3 cellular contexts compared by ENCODE assay signal in the genomic region with DNA sequence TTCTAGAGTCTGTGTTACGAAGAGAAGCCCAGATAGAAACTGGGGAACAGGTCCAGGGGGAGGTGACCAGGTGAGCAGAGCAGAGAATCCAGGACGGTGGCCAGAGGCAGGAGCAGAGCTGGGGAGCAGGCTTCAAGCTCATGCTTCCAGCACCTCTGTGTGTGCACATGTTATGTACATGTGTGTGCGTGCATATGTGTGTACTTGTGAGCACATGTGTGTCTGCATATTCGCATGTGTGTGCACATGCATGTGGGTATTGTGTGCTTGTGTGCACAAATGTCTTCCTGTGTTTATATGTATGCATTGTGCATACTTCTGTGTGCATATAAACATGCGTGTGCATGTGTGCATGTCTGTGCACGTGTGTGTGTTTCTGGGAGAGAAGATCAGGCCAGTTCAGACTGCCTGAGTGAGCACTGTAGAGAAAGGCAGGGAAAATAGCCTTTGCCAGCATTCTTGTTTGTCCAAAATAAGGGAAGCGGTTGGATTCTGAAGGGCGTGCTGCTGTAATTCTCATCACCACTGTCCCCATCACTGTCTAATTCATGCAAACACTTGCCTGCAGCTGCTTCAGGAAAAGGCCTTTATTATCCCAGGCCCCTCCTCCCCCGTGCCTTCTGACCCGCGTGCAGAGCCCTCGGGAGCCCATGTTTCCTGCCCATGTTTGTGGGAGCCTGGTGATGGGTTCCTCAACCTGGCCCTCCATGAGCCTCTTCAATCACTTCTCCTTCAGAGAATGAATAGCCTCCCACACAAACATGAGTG.
TF ChIP-seq lines count a peak whose summit lies in the region.

No MANE protein-coding gene starts in this region.

TF ChIP-seq in HepG2, 621 proteins besides CTCF, POLR2A, EP300 and RAD21 (continues in another document):
- TF ChIP-seq, protein P1, sequence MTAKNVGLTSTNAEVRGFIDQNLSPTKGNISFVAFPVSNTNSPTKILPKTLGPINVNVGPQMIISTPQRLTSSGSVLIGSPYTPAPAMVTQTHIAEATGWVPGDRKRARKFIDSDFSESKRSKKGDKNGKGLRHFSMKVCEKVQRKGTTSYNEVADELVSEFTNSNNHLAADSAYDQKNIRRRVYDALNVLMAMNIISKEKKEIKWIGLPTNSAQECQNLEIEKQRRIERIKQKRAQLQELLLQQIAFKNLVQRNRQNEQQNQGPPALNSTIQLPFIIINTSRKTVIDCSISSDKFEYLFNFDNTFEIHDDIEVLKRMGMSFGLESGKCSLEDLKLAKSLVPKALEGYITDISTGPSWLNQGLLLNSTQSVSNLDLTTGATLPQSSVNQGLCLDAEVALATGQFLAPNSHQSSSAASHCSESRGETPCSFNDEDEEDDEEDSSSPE (CRISPR knock-in tag; IDR thresholded peaks at IDR 0.05): no peak
- TF ChIP-seq SNRNP70 (IDR thresholded peaks at IDR 0.05; ENCODE audit: low read depth, low read length) (no peak), ZNF3 (CRISPR knock-in tag; IDR thresholded peaks at IDR 0.05) (no peak), ZHX2 (IDR thresholded peaks at IDR 0.05; ENCODE audit: low read depth) (no peak), ZHX2 (CRISPR knock-in tag; IDR thresholded peaks at IDR 0.05; ENCODE audit: borderline replicate concordance) (no peak)

TF ChIP-seq in endothelial cell of umbilical vein, 7 proteins besides CTCF, POLR2A, EP300 and RAD21:
- TF ChIP-seq POLR2AphosphoS5 (IDR thresholded peaks at IDR 0.05; ENCODE audit: insufficient read depth, low read depth, low read length): no peak
- no peak for TF ChIP-seq FOS (IDR thresholded peaks at IDR 0.05; ENCODE audit: borderline replicate concordance, insufficient read depth, low read length)
- TF ChIP-seq MYC (IDR thresholded peaks at IDR 0.05; ENCODE audit: low read depth, low read length): no peak
- TF ChIP-seq EZH2 (IDR thresholded peaks at IDR 0.05; ENCODE audit: borderline replicate concordance, low read depth, low read length, severe bottlenecking): no peak
- TF ChIP-seq JUN (IDR thresholded peaks at IDR 0.05; ENCODE audit: borderline replicate concordance, insufficient read depth, insufficient read length, low read depth): no peak
- peak; percentile 21 for TF ChIP-seq MAX (IDR thresholded peaks at IDR 0.05; ENCODE audit: insufficient read depth, insufficient read length)
TF ChIP-seq in endothelial cell of umbilical vein: peak in this region for 1.

TF ChIP-seq in GM23338, 12 proteins besides CTCF, POLR2A, EP300 and RAD21:
- no peak for TF ChIP-seq ZNF331 (CRISPR knock-in tag; IDR thresholded peaks at IDR 0.05; ENCODE audit: low read depth)
- TF ChIP-seq, protein P2, sequence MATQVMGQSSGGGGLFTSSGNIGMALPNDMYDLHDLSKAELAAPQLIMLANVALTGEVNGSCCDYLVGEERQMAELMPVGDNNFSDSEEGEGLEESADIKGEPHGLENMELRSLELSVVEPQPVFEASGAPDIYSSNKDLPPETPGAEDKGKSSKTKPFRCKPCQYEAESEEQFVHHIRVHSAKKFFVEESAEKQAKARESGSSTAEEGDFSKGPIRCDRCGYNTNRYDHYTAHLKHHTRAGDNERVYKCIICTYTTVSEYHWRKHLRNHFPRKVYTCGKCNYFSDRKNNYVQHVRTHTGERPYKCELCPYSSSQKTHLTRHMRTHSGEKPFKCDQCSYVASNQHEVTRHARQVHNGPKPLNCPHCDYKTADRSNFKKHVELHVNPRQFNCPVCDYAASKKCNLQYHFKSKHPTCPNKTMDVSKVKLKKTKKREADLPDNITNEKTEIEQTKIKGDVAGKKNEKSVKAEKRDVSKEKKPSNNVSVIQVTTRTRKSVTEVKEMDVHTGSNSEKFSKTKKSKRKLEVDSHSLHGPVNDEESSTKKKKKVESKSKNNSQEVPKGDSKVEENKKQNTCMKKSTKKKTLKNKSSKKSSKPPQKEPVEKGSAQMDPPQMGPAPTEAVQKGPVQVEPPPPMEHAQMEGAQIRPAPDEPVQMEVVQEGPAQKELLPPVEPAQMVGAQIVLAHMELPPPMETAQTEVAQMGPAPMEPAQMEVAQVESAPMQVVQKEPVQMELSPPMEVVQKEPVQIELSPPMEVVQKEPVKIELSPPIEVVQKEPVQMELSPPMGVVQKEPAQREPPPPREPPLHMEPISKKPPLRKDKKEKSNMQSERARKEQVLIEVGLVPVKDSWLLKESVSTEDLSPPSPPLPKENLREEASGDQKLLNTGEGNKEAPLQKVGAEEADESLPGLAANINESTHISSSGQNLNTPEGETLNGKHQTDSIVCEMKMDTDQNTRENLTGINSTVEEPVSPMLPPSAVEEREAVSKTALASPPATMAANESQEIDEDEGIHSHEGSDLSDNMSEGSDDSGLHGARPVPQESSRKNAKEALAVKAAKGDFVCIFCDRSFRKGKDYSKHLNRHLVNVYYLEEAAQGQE (IDR thresholded peaks at IDR 0.05; ENCODE audit: unreplicated experiment): no peak
- no peak for TF ChIP-seq NANOG (IDR thresholded peaks at IDR 0.05; ENCODE audit: borderline replicate concordance)
- no peak for TF ChIP-seq JUNB (IDR thresholded peaks at IDR 0.05; ENCODE audit: unreplicated experiment)
- TF ChIP-seq CREB1 (CRISPR knock-in tag; IDR thresholded peaks at IDR 0.05; ENCODE audit: low read depth): no peak
- no peak for TF ChIP-seq POLR2AphosphoS5 (IDR thresholded peaks at IDR 0.05; ENCODE audit: low read depth)
TF ChIP-seq in GM23338: peak in this region for 0.
